Comparison of ENCODE assay signal across 23 cellular contexts in genomic region chr4:48787031-48787430, GRCh38.
DNase-seq lines count a peak whose midpoint lies in the region; ATAC-seq lines count a peak whose summit lies in the region.
"Had no signal": no experiment of that assay in that cellular context is flagged by ENCODE, and none has a peak within 500 bp of the region (broad histone marks: within the 10 kb centered on the region; RNA-seq: fewer than 3 reads in every experiment).

No MANE protein-coding gene starts in this region.

- no peaks in the 10 kb centered on the region for H3K9me3 ChIP-seq in HAP-1
- H3K9me3 ChIP-seq: left lung, testis had no signal

- DNase-seq in NCI-H146 treated with DMSO at 0.1 percent for 48 hours (lab: John Stamatoyannopoulos, UW; ENCODE audit: unreplicated experiment) (peak; percentile 37), hippocampal formation (lab: John Stamatoyannopoulos, UW) (peak; percentile 53 to 82), pons (ENCODE audit: low spot score) (peak; percentile 97), HAP-1 (ENCODE audit: low spot score in 2 of 2) (no peak), AG20443 (ENCODE audit: low spot score) (no peak)
- DNase-seq: activated B cell treated with CpG ODN at 0.5 μM for 24 hours; activated CD4-positive, alpha-beta T cell treated with anti-CD3 and anti-CD28 coated beads, Interleukin-2, amount 10 ng/mL, durations not matched to agents 7 days and 5 days; amniotic stem cell; brain microvascular endothelial cell; DMS79; GM23248; left lung; mesenchymal stem cell; NCI-H1092; NCI-H2029 treated with DMSO at 0.1 percent for 48 hours; NCI-H226; PC-9; testis had no signal

- in situ Hi-C loops in HAP-1 (cut with MboI; ENCODE audit: low sequenced_read_pairs): loop anchor here (10.0 kb wide), 1 partner anchor 48 kb away; the partner anchor contains the start of gene OCIAD1

- H3K4me1 ChIP-seq in HAP-1: peaks cover 6% of the 10 kb centered on the region; the same call in 1 of the 2 replicates
- H3K4me1 ChIP-seq: left lung, testis had no signal

- no peaks in the 10 kb centered on the region for H3K36me3 ChIP-seq in HAP-1 (replicated peaks)
- H3K36me3 ChIP-seq: brain microvascular endothelial cell, left lung had no signal

- H3K27me3 ChIP-seq in HAP-1 (ENCODE audit: low read depth): no peaks in the 10 kb centered on the region
- H3K27me3 ChIP-seq: brain microvascular endothelial cell, left lung, testis had no signal

- peak overlapping the region; percentile 78 for H3K27ac ChIP-seq in angular gyrus (ENCODE audit: low read depth, low read length)
- H3K27ac ChIP-seq: brain microvascular endothelial cell, GM23248, left lung, PC-9, SK-N-MC, testis had no signal

- H3K4me3 ChIP-seq in HAP-1: no peak overlapping the region
- H3K4me3 ChIP-seq: GM23248, left lung, PC-9, SK-N-MC, testis had no signal

- ATAC-seq in GM18907 (IDR thresholded peaks at IDR 0.05; ENCODE audit: unreplicated experiment) (no peak), GM21717 (IDR thresholded peaks at IDR 0.05; ENCODE audit: unreplicated experiment) (no peak)
- ATAC-seq: left lung; stimulated activated memory B cell treated with anti-CD40 and anti-IgM and Interleukin-4, amounts not matched to agents 10 μg/mL and 1 μg/mL and 100 μg/mL, for 72 hours had no signal

Comparison
In these comparisons a context has a peak if more than half of its experiments do, and no peak if none do; other contexts are left out.
1. DNase-seq: peak in NCI-H146 treated with DMSO at 0.1 percent for 48 hours (single experiment), hippocampal formation (2 of 2) and pons (single experiment); none in HAP-1 (0 of 2) and AG20443 (single experiment).